14 cellular contexts compared by ENCODE assay signal in genomic region chr6:142671791-142672190, GRCh38.
A peak's percentile ranks its signal among the peaks of the same experiment; 100 is the strongest.
DNase-seq lines count a peak whose midpoint lies in the region; ATAC-seq and TF ChIP-seq lines count a peak whose summit lies in the region.
"Had no signal": no experiment of that assay in that cellular context is flagged by ENCODE, and none has a peak within 500 bp of the region (broad histone marks: within the 10 kb centered on the region; RNA-seq: fewer than 3 reads in every experiment).

No MANE protein-coding gene starts in this region.

- DNase-seq in GM12864 (ENCODE audit: low read depth) (peak; percentile 22), uterus (no peak), mesenteric fat pad (ENCODE audit: low spot score) (no peak), iPS-NIHi11 (ENCODE audit: low spot score) (no peak), DMS53 (lab: John Stamatoyannopoulos, UW) (no peak)
- peak; percentile 10 for DNase-seq in Jurkat, Clone E6-1 (ENCODE audit: low read depth, low spot score)
- DNase-seq: activated B cell treated with CpG ODN at 0.5 μM for 24 hours, NCI-H1048, NCI-H82, substantia nigra had no signal

- no peaks in the 10 kb centered on the region for H3K9me3 ChIP-seq in uterus
- H3K9me3 ChIP-seq: breast epithelium had no signal

- no peaks in the 10 kb centered on the region for H3K27me3 ChIP-seq in uterus
- H3K27me3 ChIP-seq: breast epithelium had no signal

- peak; percentile 93 for ATAC-seq in GM19395 (IDR thresholded peaks at IDR 0.05; ENCODE audit: unreplicated experiment)
- ATAC-seq in HG02852 (IDR thresholded peaks at IDR 0.05; ENCODE audit: unreplicated experiment): peak; percentile 45

- H3K27ac ChIP-seq in uterus: no peak overlapping the region
- H3K27ac ChIP-seq: breast epithelium, SK-N-MC had no signal

- H3K36me3 ChIP-seq in uterus: no peaks in the 10 kb centered on the region
- H3K36me3 ChIP-seq: breast epithelium had no signal

- TF ChIP-seq POLR2A in uterus (IDR thresholded peaks at IDR 0.05): no peak

- intact Hi-C loops in uterus (cut with DNase I; ENCODE audit: low total_unique reads): no loop called here

- TF ChIP-seq CTCF in GM12864 (IDR thresholded peaks at IDR 0.05; ENCODE audit: low read depth, low read length, missing control alignments) (no peak), uterus (IDR thresholded peaks at IDR 0.05) (no peak)

- H3K4me3 ChIP-seq in GM12864 (ENCODE audit: low read depth, low read length) (no peak overlapping the region), uterus (no peak overlapping the region)
- H3K4me3 ChIP-seq in Jurkat, Clone E6-1 (ENCODE audit: low read length): no peak overlapping the region
- H3K4me3 ChIP-seq: breast epithelium, SK-N-MC had no signal

- H3K4me1 ChIP-seq in uterus: no peaks in the 10 kb centered on the region
- H3K4me1 ChIP-seq: breast epithelium had no signal

Comparison
In these comparisons a context has a peak if more than half of its experiments do, and no peak if none do; other contexts are left out.
1. DNase-seq: peak in GM12864 (single experiment) and Jurkat, Clone E6-1 (single experiment); none in uterus (0 of 2), mesenteric fat pad (single experiment), iPS-NIHi11 (single experiment) and DMS53 (single experiment).